Comparison of ENCODE assay signal across 1 cellular context in the genomic region with DNA sequence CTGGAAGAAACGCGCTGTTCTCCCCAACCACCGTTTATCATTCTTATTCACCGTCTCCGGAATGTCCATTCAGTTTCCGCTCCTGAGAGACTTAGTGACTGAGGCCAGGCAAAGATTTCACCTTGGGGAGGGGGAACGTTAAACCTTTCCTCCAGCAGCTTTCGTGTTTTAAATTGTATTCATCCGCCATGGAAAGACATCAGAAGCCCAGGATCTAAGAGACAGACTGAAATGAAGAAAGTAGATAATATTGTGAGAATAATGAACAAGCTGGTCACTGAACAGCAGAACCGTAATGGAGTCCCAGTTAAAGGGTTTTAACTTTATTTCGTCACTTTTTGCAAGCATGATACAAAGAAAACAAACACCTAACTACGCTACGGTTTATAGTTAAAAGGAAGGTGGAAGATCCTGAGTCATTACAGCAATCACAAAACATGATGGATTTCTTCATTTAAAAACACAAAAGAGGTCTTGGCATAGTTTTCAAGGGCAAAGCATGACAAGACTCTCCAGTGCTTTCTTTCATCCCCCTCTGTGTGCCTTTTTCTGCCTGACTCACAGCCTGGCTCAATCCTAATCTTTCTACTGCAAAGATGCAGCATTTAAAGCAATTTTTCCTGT.
A peak's percentile ranks its signal among the peaks of the same experiment; 100 is the strongest.
TF ChIP-seq lines count a peak whose summit lies in the region.

No MANE protein-coding gene starts in this region.

TF ChIP-seq in HEK293, 187 proteins besides CTCF, POLR2A, EP300 and RAD21 (continued from another document):
- TF ChIP-seq, protein P1, sequence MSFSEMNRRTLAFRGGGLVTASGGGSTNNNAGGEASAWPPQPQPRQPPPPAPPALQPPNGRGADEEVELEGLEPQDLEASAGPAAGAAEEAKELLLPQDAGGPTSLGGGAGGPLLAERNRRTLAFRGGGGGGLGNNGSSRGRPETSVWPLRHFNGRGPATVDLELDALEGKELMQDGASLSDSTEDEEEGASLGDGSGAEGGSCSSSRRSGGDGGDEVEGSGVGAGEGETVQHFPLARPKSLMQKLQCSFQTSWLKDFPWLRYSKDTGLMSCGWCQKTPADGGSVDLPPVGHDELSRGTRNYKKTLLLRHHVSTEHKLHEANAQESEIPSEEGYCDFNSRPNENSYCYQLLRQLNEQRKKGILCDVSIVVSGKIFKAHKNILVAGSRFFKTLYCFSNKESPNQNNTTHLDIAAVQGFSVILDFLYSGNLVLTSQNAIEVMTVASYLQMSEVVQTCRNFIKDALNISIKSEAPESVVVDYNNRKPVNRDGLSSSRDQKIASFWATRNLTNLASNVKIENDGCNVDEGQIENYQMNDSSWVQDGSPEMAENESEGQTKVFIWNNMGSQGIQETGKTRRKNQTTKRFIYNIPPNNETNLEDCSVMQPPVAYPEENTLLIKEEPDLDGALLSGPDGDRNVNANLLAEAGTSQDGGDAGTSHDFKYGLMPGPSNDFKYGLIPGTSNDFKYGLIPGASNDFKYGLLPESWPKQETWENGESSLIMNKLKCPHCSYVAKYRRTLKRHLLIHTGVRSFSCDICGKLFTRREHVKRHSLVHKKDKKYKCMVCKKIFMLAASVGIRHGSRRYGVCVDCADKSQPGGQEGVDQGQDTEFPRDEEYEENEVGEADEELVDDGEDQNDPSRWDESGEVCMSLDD (tag by site-specific recombination; IDR thresholded peaks at IDR 0.05), result no peak
- TF ChIP-seq SP7 (tag by site-specific recombination; IDR thresholded peaks at IDR 0.05) (no peak; the same call in 1 of the 2 replicates), ZNF501 (tag by site-specific recombination; IDR thresholded peaks at IDR 0.05) (peak; percentile 66; the same call in 1 of the 2 replicates), ZNF335 (tag by site-specific recombination; conservative IDR thresholded peaks at IDR 0.05) (peak; percentile 47), IKZF3 (tag by site-specific recombination; IDR thresholded peaks at IDR 0.05) (peak; percentile 39), ZNF660 (tag by site-specific recombination; IDR thresholded peaks at IDR 0.05) (peak; percentile 14; the same call in 1 of the 2 replicates), ZSCAN30 (tag by site-specific recombination; IDR thresholded peaks at IDR 0.05) (peak; percentile 88; the same call in 1 of the 2 replicates), ZNF140 (tag by site-specific recombination; IDR thresholded peaks at IDR 0.05) (no peak), FEZF1 (tag by site-specific recombination; IDR thresholded peaks at IDR 0.05) (peak; percentile 51), ZBTB17 (tag by site-specific recombination; IDR thresholded peaks at IDR 0.05) (peak; percentile 81), ZNF623 (tag by site-specific recombination; IDR thresholded peaks at IDR 0.05) (no peak), ZNF350 (tag by site-specific recombination; IDR thresholded peaks at IDR 0.05) (no peak), ZNF777 (tag by site-specific recombination; IDR thresholded peaks at IDR 0.05; ENCODE audit: borderline replicate concordance) (peak; percentile 22; the same call in 1 of the 2 replicates), ZNF2 (tag by site-specific recombination; IDR thresholded peaks at IDR 0.05) (peak; percentile 79), ZNF426 (tag by site-specific recombination; IDR thresholded peaks at IDR 0.05) (no peak), ZNF561 (tag by site-specific recombination; IDR thresholded peaks at IDR 0.05; ENCODE audit: borderline replicate concordance) (0 out of 2 replicates have a peak, but pooled peaks have one; percentile 14), ZNF629 (tag by site-specific recombination; IDR thresholded peaks at IDR 0.05) (peak; percentile 80)
- TF ChIP-seq, protein P2, sequence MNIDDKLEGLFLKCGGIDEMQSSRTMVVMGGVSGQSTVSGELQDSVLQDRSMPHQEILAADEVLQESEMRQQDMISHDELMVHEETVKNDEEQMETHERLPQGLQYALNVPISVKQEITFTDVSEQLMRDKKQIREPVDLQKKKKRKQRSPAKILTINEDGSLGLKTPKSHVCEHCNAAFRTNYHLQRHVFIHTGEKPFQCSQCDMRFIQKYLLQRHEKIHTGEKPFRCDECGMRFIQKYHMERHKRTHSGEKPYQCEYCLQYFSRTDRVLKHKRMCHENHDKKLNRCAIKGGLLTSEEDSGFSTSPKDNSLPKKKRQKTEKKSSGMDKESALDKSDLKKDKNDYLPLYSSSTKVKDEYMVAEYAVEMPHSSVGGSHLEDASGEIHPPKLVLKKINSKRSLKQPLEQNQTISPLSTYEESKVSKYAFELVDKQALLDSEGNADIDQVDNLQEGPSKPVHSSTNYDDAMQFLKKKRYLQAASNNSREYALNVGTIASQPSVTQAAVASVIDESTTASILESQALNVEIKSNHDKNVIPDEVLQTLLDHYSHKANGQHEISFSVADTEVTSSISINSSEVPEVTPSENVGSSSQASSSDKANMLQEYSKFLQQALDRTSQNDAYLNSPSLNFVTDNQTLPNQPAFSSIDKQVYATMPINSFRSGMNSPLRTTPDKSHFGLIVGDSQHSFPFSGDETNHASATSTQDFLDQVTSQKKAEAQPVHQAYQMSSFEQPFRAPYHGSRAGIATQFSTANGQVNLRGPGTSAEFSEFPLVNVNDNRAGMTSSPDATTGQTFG (tag by site-specific recombination; IDR thresholded peaks at IDR 0.05; ENCODE audit: borderline replicate concordance), result no peak
- TF ChIP-seq, protein P3, sequence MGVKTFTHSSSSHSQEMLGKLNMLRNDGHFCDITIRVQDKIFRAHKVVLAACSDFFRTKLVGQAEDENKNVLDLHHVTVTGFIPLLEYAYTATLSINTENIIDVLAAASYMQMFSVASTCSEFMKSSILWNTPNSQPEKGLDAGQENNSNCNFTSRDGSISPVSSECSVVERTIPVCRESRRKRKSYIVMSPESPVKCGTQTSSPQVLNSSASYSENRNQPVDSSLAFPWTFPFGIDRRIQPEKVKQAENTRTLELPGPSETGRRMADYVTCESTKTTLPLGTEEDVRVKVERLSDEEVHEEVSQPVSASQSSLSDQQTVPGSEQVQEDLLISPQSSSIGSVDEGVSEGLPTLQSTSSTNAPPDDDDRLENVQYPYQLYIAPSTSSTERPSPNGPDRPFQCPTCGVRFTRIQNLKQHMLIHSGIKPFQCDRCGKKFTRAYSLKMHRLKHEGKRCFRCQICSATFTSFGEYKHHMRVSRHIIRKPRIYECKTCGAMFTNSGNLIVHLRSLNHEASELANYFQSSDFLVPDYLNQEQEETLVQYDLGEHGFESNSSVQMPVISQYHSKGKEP (tag by site-specific recombination; IDR thresholded peaks at IDR 0.05), result no peak; the same call in 1 of the 2 replicates
- TF ChIP-seq, protein P4, sequence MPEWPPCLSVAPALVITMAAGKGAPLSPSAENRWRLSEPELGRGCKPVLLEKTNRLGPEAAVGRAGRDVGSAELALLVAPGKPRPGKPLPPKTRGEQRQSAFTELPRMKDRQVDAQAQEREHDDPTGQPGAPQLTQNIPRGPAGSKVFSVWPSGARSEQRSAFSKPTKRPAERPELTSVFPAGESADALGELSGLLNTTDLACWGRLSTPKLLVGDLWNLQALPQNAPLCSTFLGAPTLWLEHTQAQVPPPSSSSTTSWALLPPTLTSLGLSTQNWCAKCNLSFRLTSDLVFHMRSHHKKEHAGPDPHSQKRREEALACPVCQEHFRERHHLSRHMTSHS (tag by site-specific recombination; IDR thresholded peaks at IDR 0.05), result no peak
- TF ChIP-seq, protein P5, sequence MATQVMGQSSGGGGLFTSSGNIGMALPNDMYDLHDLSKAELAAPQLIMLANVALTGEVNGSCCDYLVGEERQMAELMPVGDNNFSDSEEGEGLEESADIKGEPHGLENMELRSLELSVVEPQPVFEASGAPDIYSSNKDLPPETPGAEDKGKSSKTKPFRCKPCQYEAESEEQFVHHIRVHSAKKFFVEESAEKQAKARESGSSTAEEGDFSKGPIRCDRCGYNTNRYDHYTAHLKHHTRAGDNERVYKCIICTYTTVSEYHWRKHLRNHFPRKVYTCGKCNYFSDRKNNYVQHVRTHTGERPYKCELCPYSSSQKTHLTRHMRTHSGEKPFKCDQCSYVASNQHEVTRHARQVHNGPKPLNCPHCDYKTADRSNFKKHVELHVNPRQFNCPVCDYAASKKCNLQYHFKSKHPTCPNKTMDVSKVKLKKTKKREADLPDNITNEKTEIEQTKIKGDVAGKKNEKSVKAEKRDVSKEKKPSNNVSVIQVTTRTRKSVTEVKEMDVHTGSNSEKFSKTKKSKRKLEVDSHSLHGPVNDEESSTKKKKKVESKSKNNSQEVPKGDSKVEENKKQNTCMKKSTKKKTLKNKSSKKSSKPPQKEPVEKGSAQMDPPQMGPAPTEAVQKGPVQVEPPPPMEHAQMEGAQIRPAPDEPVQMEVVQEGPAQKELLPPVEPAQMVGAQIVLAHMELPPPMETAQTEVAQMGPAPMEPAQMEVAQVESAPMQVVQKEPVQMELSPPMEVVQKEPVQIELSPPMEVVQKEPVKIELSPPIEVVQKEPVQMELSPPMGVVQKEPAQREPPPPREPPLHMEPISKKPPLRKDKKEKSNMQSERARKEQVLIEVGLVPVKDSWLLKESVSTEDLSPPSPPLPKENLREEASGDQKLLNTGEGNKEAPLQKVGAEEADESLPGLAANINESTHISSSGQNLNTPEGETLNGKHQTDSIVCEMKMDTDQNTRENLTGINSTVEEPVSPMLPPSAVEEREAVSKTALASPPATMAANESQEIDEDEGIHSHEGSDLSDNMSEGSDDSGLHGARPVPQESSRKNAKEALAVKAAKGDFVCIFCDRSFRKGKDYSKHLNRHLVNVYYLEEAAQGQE (tag by site-specific recombination; IDR thresholded peaks at IDR 0.05), result peak; percentile 53
- TF ChIP-seq, protein P6, sequence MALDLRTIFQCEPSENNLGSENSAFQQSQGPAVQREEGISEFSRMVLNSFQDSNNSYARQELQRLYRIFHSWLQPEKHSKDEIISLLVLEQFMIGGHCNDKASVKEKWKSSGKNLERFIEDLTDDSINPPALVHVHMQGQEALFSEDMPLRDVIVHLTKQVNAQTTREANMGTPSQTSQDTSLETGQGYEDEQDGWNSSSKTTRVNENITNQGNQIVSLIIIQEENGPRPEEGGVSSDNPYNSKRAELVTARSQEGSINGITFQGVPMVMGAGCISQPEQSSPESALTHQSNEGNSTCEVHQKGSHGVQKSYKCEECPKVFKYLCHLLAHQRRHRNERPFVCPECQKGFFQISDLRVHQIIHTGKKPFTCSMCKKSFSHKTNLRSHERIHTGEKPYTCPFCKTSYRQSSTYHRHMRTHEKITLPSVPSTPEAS (tag by site-specific recombination; IDR thresholded peaks at IDR 0.05), result no peak
- TF ChIP-seq, protein P7, sequence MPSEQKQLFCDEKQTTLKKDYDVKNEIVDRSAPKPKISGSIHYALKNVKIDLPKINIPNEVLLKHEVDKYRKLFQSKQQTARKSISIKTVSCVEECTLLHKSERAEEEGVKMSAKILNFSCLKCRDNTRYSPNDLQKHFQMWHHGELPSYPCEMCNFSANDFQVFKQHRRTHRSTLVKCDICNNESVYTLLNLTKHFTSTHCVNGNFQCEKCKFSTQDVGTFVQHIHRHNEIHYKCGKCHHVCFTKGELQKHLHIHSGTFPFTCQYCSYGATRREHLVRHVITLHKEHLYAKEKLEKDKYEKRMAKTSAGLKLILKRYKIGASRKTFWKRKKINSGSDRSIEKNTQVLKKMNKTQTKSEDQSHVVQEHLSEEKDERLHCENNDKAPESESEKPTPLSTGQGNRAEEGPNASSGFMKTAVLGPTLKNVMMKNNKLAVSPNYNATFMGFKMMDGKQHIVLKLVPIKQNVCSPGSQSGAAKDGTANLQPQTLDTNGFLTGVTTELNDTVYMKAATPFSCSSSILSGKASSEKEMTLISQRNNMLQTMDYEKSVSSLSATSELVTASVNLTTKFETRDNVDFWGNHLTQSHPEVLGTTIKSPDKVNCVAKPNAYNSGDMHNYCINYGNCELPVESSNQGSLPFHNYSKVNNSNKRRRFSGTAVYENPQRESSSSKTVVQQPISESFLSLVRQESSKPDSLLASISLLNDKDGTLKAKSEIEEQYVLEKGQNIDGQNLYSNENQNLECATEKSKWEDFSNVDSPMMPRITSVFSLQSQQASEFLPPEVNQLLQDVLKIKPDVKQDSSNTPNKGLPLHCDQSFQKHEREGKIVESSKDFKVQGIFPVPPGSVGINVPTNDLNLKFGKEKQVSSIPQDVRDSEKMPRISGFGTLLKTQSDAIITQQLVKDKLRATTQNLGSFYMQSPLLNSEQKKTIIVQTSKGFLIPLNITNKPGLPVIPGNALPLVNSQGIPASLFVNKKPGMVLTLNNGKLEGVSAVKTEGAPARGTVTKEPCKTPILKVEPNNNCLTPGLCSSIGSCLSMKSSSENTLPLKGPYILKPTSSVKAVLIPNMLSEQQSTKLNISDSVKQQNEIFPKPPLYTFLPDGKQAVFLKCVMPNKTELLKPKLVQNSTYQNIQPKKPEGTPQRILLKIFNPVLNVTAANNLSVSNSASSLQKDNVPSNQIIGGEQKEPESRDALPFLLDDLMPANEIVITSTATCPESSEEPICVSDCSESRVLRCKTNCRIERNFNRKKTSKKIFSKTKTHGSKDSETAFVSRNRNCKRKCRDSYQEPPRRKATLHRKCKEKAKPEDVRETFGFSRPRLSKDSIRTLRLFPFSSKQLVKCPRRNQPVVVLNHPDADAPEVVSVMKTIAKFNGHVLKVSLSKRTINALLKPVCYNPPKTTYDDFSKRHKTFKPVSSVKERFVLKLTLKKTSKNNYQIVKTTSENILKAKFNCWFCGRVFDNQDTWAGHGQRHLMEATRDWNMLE (tag by site-specific recombination; conservative IDR thresholded peaks at IDR 0.05; ENCODE audit: low read depth), result no peak; the same call in 1 of the 2 replicates
